1 cellular context compared by ENCODE assay signal in the genomic region with DNA sequence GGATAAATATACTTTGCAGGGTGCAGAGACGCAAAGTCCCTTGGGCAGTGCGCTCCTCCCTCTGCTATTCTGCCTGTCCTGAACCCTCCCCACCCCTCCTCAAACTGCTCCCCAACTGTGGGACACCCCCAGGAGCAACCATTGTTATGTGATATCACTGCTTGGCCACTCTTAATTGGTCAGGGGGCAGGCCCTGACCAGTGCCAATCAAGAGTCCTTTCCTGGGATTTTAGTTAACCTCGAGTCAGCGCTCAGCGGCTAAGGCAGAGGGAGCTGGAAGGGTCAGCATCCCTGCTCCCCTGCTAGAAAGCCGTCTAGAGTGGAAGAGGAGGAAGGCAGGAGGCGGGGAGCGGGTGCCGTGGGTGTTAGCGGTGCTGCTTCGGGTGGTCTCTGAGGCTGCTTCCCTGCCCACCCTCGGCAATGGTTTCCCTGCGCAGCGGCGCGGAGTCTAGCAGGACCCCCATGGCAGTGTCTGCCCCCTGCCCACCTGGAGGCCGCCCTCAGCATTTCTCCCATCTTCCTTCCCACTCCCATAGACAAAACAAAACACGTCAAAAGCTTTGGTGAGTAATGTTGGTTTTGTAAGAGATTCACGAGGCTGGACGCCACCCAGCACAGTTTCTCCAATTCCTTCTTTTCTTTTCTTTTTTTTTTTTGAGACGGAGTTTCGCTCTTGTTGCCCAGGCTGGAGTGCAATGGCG.
TF ChIP-seq lines count a peak whose summit lies in the region.

No MANE protein-coding gene starts in this region.

TF ChIP-seq in WTC11, 78 proteins besides CTCF, POLR2A, EP300 and RAD21 (continued from another document):
- TF ChIP-seq, protein P1, sequence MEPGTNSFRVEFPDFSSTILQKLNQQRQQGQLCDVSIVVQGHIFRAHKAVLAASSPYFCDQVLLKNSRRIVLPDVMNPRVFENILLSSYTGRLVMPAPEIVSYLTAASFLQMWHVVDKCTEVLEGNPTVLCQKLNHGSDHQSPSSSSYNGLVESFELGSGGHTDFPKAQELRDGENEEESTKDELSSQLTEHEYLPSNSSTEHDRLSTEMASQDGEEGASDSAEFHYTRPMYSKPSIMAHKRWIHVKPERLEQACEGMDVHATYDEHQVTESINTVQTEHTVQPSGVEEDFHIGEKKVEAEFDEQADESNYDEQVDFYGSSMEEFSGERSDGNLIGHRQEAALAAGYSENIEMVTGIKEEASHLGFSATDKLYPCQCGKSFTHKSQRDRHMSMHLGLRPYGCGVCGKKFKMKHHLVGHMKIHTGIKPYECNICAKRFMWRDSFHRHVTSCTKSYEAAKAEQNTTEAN (CRISPR knock-in tag; IDR thresholded peaks at IDR 0.05) = no peak
- TF ChIP-seq HMGA2 (CRISPR knock-in tag; IDR thresholded peaks at IDR 0.05) = no peak
- no peak for TF ChIP-seq FOXK1 (CRISPR knock-in tag; IDR thresholded peaks at IDR 0.05)
- TF ChIP-seq GTF2I (CRISPR knock-in tag; conservative IDR thresholded peaks at IDR 0.05) = no peak
- TF ChIP-seq, protein P2, sequence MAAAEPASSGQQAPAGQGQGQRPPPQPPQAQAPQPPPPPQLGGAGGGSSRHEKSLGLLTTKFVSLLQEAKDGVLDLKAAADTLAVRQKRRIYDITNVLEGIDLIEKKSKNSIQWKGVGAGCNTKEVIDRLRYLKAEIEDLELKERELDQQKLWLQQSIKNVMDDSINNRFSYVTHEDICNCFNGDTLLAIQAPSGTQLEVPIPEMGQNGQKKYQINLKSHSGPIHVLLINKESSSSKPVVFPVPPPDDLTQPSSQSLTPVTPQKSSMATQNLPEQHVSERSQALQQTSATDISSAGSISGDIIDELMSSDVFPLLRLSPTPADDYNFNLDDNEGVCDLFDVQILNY (CRISPR knock-in tag; IDR thresholded peaks at IDR 0.05) = no peak
TF ChIP-seq in WTC11: peak in this region for 0.
